8 cellular contexts compared by ENCODE assay signal in genomic region chr5:154189256-154189818, GRCh38. TPM values are rescaled to one million over a fixed set of nuclear protein-coding genes. Genes with fewer than 3 reads are reported as not detected.
A peak's percentile ranks its signal among the peaks of the same experiment; 100 is the strongest.
DNase-seq lines count a peak whose midpoint lies in the region; ATAC-seq, FAIRE-seq and TF ChIP-seq lines count a peak whose summit lies in the region.

No MANE protein-coding gene starts in this region.

- peak overlapping the region; percentile 92 for H3K4me2 ChIP-seq in fibroblast of lung (ENCODE audit: extremely low read depth, insufficient read depth, low read length)

- no peak for TF ChIP-seq CTCF in Peyer's patch (IDR thresholded peaks at IDR 0.05)
- TF ChIP-seq CTCF in fibroblast of lung (conservative IDR thresholded peaks at IDR 0.05 in 1 of 2, IDR thresholded peaks at IDR 0.05 in 1 of 2; ENCODE audit: low read depth in 1 of 2, low read length in 2 of 2): no peak
- TF ChIP-seq CTCF in pancreas (IDR thresholded peaks at IDR 0.05): no peak

- H3K9me3 ChIP-seq in Peyer's patch (no peaks in the 10 kb centered on the region), fibroblast of lung (ENCODE audit: control insufficient read depth, insufficient read depth, low read depth, low read length) (no peaks in the 10 kb centered on the region), pancreas (no peaks in the 10 kb centered on the region)

- H3K4me1 ChIP-seq in Peyer's patch (peaks cover 0 to 30% (median 3%) of the 10 kb centered on the region in 4 donors), fibroblast of lung (ENCODE audit: control insufficient read depth, extremely low read depth, insufficient read depth, low read length) (peaks cover 3% of the 10 kb centered on the region), pancreas (peaks cover 0 to 4% (median 0%) of the 10 kb centered on the region in 3 donors)

- H3K4me3 ChIP-seq in Peyer's patch (peak overlapping the region; percentile 70 to 98 (median 85)), fibroblast of lung (replicated peaks in 1 of 4; ENCODE audit: control extremely low read depth in 1 of 4, insufficient read depth in 1 of 4, low read depth in 3 of 4, low read length in 4 of 4) (peak overlapping the region; percentile 48 to 90 (median 80)), pancreas (peak overlapping the region; percentile 52 to 91 (median 58))

- TF ChIP-seq POLR2A in Peyer's patch (IDR thresholded peaks at IDR 0.05): no peak

- H3K36me3 ChIP-seq in Peyer's patch (no peaks in the 10 kb centered on the region), fibroblast of lung (ENCODE audit: control insufficient read depth, insufficient read depth, low read length) (no peaks in the 10 kb centered on the region), pancreas (no peaks in the 10 kb centered on the region)

- no peak for FAIRE-seq in pancreas (lab: Jason Lieb, UNC)

- no peaks in the 10 kb centered on the region for H4K20me1 ChIP-seq in fibroblast of lung (ENCODE audit: control insufficient read depth, extremely low read depth, insufficient read depth, low read length)

- H2AFZ ChIP-seq in fibroblast of lung (ENCODE audit: low read length): peak overlapping the region; percentile 87

- H3K27ac ChIP-seq in Peyer's patch (peak overlapping the region; percentile 81 to 91 (median 90)), fibroblast of lung (ENCODE audit: insufficient read depth, low read length) (no peak overlapping the region), pancreas (peak overlapping the region in 1 of 4 donors; percentile 72)

- H3K9ac ChIP-seq in fibroblast of lung (ENCODE audit: insufficient read depth, low read length): no peak overlapping the region

- intact Hi-C loops in pancreas (cut with DNase I): loop anchor here in 2 of 3 donors (10.0 kb wide), 2 partner anchors 115 to 215 kb away; no protein-coding TSS in a partner anchor

- H3K27me3 ChIP-seq in Peyer's patch: no peaks in the 10 kb centered on the region
- no peaks in the 10 kb centered on the region for H3K27me3 ChIP-seq in fibroblast of lung (ENCODE audit: control insufficient read depth, insufficient read depth, low read length)
- no peaks in the 10 kb centered on the region for H3K27me3 ChIP-seq in pancreas

- 4 to 6% methylated on average over 25 of the region's 25 CpGs for WGBS in pancreas, 2 donors

- ATAC-seq in GM21825 (IDR thresholded peaks at IDR 0.05; ENCODE audit: unreplicated experiment): peak; percentile 5
- peak; percentile 36 to 54 (median 42) for ATAC-seq in pancreas
- no peak for ATAC-seq in GM21619 (IDR thresholded peaks at IDR 0.05; ENCODE audit: unreplicated experiment)

- DNase-seq in ELF-1 (ENCODE audit: low read depth, low spot score) (peak; percentile 34), Peyer's patch (peak in 1 of 3 donors; percentile 62), fibroblast of lung (ENCODE audit: low read depth in 2 of 2) (no peak), pancreas (peak in 3 of 6 donors; percentile 21 to 73 (median 35)), DMS79 (lab: John Stamatoyannopoulos, UW) (no peak), NCI-H1436 treated with DMSO at 0.1 percent for 48 hours (lab: John Stamatoyannopoulos, UW) (no peak)

- H3K79me2 ChIP-seq in fibroblast of lung (ENCODE audit: control insufficient read depth, insufficient read depth, low read length): peaks cover 4% of the 10 kb centered on the region

RNA-seq across cellular contexts. Expression of gene GALNT10, which starts 1.2 kb away (rescaled TPM):
- total RNA-seq in Peyer's patch: 10 to 100 TPM; 35.9 to 59.4 (median 46.8) TPM
- total RNA-seq in fibroblast of lung: 16.2 and 18.3 TPM in 2 replicates
- 35.8 and 48.5 TPM in 2 replicates for polyA plus RNA-seq in fibroblast of lung
- polyA plus RNA-seq in fibroblast of lung (2012): 37.1 and 37.9 TPM in 2 replicates
- 51.9 and 108 TPM in 2 replicates for polyA minus RNA-seq in fibroblast of lung (ENCODE audit: low replicate concordance)
- 10 to 100 TPM in 5 of 6 donors, 1 to 10 TPM in 1; 9.0 to 23.1 (median 17.2) TPM for total RNA-seq in pancreas
- 1 to 10 TPM; 4.4 to 5.0 TPM for polyA plus RNA-seq in pancreas
